Comparison of ENCODE assay signal across 35 cellular contexts in the genomic region with DNA sequence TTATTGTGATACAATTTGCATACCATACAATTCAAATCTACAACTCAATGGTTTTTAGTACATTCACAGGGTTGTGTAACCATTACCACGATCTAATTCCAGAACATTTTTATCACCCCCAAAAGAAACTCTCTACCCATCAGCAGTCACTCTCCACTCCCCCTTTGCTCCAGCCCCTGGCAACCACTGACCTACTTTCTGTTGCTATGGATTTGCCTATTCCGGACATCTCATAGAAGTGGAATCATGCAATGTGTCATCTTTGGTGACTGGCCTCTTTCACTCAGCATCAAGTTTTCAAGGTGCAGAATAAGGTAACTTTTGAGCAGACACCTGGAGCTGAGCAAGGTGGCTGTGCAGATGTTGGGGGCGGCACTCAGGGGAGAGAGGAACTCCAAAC. TPM values are rescaled to one million over a fixed set of nuclear protein-coding genes. Genes with fewer than 3 reads are reported as not detected.
"Had no signal": no experiment of that assay in that cellular context is flagged by ENCODE, and none has a peak within 500 bp of the region (broad histone marks: within the 10 kb centered on the region; RNA-seq: fewer than 3 reads in every experiment).

No MANE protein-coding gene starts in this region.

- H3K36me3 ChIP-seq: adrenal gland, ascending aorta, cardiac muscle cell, colonic mucosa, heart left ventricle, ovary, tibial nerve, WERI-Rb-1 had no signal

- H3K27me3 ChIP-seq: ascending aorta, cardiac muscle cell, colonic mucosa, ovary had no signal

- FAIRE-seq: TTC549, urothelium cell line had no signal

- ATAC-seq: activated CD4-positive, CD25-positive, alpha-beta regulatory T cell treated with anti-CD3 and anti-CD28 coated beads, Interleukin-2, amount 50 U/mL, for 24 hours; effector memory CD8-positive, alpha-beta T cell; heart left ventricle; sciatic nerve had no signal

- H3K9me3 ChIP-seq: adrenal gland, ascending aorta, colonic mucosa, heart left ventricle, ovary, tibial nerve had no signal

- H3K4me3 ChIP-seq: adrenal gland, ascending aorta, cardiac muscle cell, colonic mucosa, dorsolateral prefrontal cortex, heart left ventricle, ovary, tibial nerve had no signal

- H3K4me1 ChIP-seq: adrenal gland, ascending aorta, colonic mucosa, heart left ventricle had no signal

- DNase-seq: activated CD4-positive, alpha-beta T cell treated with anti-CD3 and anti-CD28 coated beads for 48 hours; activated CD4-positive, alpha-beta T cell treated with anti-CD3 and anti-CD28 coated beads, Interleukin-2, amount 50 U/mL, for 48 hours; activated CD8-positive, alpha-beta memory T cell treated with anti-CD3 and anti-CD28 coated beads for 24 hours; activated effector memory CD4-positive, alpha-beta T cell treated with anti-CD3 and anti-CD28 coated beads, Interleukin-2, amount 50 U/mL, for 16 hours; activated naive CD4-positive, alpha-beta T cell treated with anti-CD3 and anti-CD28 coated beads for 36 hours; activated naive CD8-positive, alpha-beta T cell treated with anti-CD3 and anti-CD28 coated beads for 36 hours; activated T-cell treated with anti-CD3 and anti-CD28 coated beads, Interleukin-2, amount 50 U/mL, for 1 hour; adrenal gland; cerebellar nuclear complex; colonic mucosa; dorsolateral prefrontal cortex; effector memory CD8-positive, alpha-beta T cell; erythroblast; heart left ventricle; hypothalamus; immature natural killer cell; naive B cell; nephron progenitor cell; ovary; stimulated activated naive CD4-positive, alpha-beta T cell; T-helper 9 cell; WERI-Rb-1 had no signal

- H3K27ac ChIP-seq: adrenal gland, ascending aorta, cardiac muscle cell, colonic mucosa, dorsolateral prefrontal cortex, heart left ventricle, ovary, tibial nerve, WERI-Rb-1 had no signal

RNA-seq across cellular contexts. Expression of a gene that starts 32.1 kb away (rescaled TPM):
- total RNA-seq: activated naive CD4-positive, alpha-beta T cell treated with anti-CD3 and anti-CD28 coated beads for 36 hours; activated naive CD8-positive, alpha-beta T cell treated with anti-CD3 and anti-CD28 coated beads for 36 hours; activated T-helper 1 cell treated with anti-CD3 and anti-CD28 coated beads, Interleukin-12 subunit alpha, Interleukin-12 subunit beta, Interleukin-2, Interleukin-4 antibody, amounts not matched to agents 30 ng/mL and 10 ng/mL and 1 ng/mL, durations not matched to agents 14 hours and 24 hours and 36 hours; ascending aorta; kidney epithelial cell; lower leg skin; ovary; renal cortical epithelial cell; sciatic nerve; T-helper 1 cell treated with Interleukin-12 subunit alpha and Interleukin-12 subunit beta and Interleukin-4 antibody, amounts not matched to agents 30 ng/mL and 1 ng/mL, for 36 hours; temporal lobe; tibial nerve had no signal
- polyA plus RNA-seq: immature natural killer cell, ovary had no signal
